In the genomic region with DNA sequence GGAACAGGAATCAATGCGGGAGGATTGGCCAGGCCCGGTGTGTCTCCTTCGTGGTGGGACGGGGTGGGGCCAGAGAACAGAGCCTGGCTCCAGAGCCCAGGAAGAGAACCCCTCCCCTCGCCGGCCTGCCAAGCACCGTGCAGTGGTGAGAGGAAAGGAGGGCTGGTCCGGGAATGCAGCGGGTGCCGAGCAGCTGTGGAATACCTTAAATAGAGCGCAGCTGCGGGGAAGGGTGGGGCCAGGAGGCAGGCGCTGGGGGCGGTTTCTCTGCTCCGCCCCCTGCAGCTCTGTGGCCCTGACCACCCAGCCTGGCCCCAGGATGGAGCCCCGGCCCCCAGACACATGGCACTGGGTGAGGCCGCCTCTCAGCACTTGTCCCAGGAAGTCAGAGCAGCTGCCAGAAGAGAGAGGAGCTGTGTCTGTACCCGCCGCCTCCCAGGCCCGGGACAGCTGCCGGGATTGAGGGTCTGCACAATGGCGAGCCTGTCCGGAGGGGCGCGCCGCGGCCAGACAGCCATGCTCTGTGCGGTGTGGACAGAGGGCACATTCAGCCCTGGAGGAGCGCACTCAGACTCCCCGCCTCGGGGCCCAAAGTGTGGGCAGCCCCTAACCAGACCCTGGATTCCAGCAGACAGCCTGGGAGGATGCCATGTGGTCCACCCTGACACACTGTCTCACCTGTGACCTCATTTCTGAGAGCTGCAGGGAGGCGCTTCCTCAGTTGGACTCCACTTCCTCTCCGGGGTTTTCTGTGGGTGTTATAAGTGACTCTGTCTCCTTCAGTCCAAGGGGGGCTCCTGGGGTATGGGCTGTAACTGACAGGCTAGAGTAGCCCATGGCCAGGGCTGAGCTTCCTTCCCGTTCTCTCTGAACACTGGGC, we compare ENCODE assay signal across 8 cellular contexts.
DNase-seq lines count a peak whose midpoint lies in the region; ATAC-seq, FAIRE-seq and TF ChIP-seq lines count a peak whose summit lies in the region.

No MANE protein-coding gene starts in this region.

- peak overlapping the region; percentile 84 to 94 for H3K27ac Mint-ChIP-seq in effector memory CD8-positive, alpha-beta T cell
- H3K27ac Mint-ChIP-seq in naive B cell, result peak overlapping the region in 5 of 6 donors; percentile 69 to 96 (median 93)

- no peak for TF ChIP-seq CTCF in A549 (IDR thresholded peaks at IDR 0.05)
- TF ChIP-seq CTCF in OCI-LY7 (conservative IDR thresholded peaks at IDR 0.05; ENCODE audit: low read length), result no peak

- peaks cover 61 to 75% of the 10 kb centered on the region in 2 donors for H3K4me1 Mint-ChIP-seq in effector memory CD8-positive, alpha-beta T cell (ENCODE audit: low read depth in 2 of 2)
- peaks cover 61 to 85% (median 80%) of the 10 kb centered on the region in 3 donors for H3K4me1 Mint-ChIP-seq in naive B cell

- H3K27me3 Mint-ChIP-seq in effector memory CD8-positive, alpha-beta T cell, result no peaks in the 10 kb centered on the region
- H3K27me3 Mint-ChIP-seq in naive B cell, result no peaks in the 10 kb centered on the region

- BruUV-seq in OCI-LY7 (replicated peaks; lab: Mats Ljungman, UMichigan), result no TSS peak

- WGBS in A549 (ENCODE audit: missing lambda C conversion rate), result 85% methylated on average over 19 of the region's 34 CpGs

- intact Hi-C loops in OCI-LY7 (cut with micrococcal nuclease; ENCODE audit: unreplicated experiment), result loop anchor here (10.0 kb wide), 1 partner anchor 265 kb away; the partner anchor contains the start of gene SEC14L1

- H3K9me2 ChIP-seq in OCI-LY7 (ENCODE audit: insufficient read depth, low read length), result no peaks in the 10 kb centered on the region

- peak overlapping the region; percentile 58 to 71 for H3K4me3 Mint-ChIP-seq in effector memory CD8-positive, alpha-beta T cell
- H3K4me3 Mint-ChIP-seq in naive B cell, result peak overlapping the region in 7 of 8 donors; percentile 26 to 89 (median 67)

- peaks cover 30% of the 10 kb centered on the region; the same call in 1 of the 2 replicates for H3K79me2 ChIP-seq in OCI-LY7 (ENCODE audit: insufficient read depth, low read depth, low read length)

- TF ChIP-seq RAD21 in A549 (conservative IDR thresholded peaks at IDR 0.05 in 1 of 2, IDR thresholded peaks at IDR 0.05 in 1 of 2), result no peak

- no peak overlapping the region for H2AFZ ChIP-seq in OCI-LY7 (ENCODE audit: low read length)

- FAIRE-seq in A549 (lab: Jason Lieb, UNC) (no peak), GM12891 (lab: Jason Lieb, UNC) (no peak)

- TF ChIP-seq EP300 in A549 (IDR thresholded peaks at IDR 0.05), result no peak

- H4K20me1 ChIP-seq in OCI-LY7 (ENCODE audit: insufficient read depth, low read length), result no peaks in the 10 kb centered on the region

- H3K4me2 ChIP-seq in A549 (no peak overlapping the region), OCI-LY7 (ENCODE audit: low read length) (peak overlapping the region; percentile 71)

- ATAC-seq in A549 (peak; percentile 8 to 17; a peak in 4 of 6 replicates), naive B cell (ENCODE audit: low read depth in 2 of 2) (peak; percentile 32 to 44), HG03432 (IDR thresholded peaks at IDR 0.05; ENCODE audit: unreplicated experiment) (no peak)
- ATAC-seq in effector memory CD8-positive, alpha-beta T cell (replicated peaks), result peak; percentile 75

- no peak for TF ChIP-seq POLR2A in A549 (IDR thresholded peaks at IDR 0.05; ENCODE audit: low read length)
- no peak for TF ChIP-seq POLR2A in GM12891 (IDR thresholded peaks at IDR 0.05; ENCODE audit: low read depth, low read length)

- H3K36me3 ChIP-seq in OCI-LY7 (ENCODE audit: insufficient read depth, low read length), result peaks cover 14% of the 10 kb centered on the region

- peak overlapping the region; percentile 53 to 70; a peak in 4 of 6 replicates for H3K27ac ChIP-seq in A549
- H3K27ac ChIP-seq in OCI-LY7 (ENCODE audit: low read depth, low read length, poor library complexity, severe bottlenecking), result peak overlapping the region; percentile 90

- peaks cover 29% of the 10 kb centered on the region for H3K36me3 Mint-ChIP-seq in effector memory CD8-positive, alpha-beta T cell (ENCODE audit: insufficient read depth)
- peaks cover 0 to 4% of the 10 kb centered on the region in 2 donors for H3K36me3 Mint-ChIP-seq in naive B cell

- CTCF ChIA-PET in A549 (lab: Yijun Ruan, JAX), result interaction anchor here (0.6 to 4.9 kb wide), 8 partner anchors 9 to 85 kb away, joined by 3 to 20 read pairs (median 6); no protein-coding TSS in a partner anchor
- CTCF ChIA-PET in OCI-LY7 (lab: Charles Lee; ENCODE audit: unreplicated experiment), result interaction anchor here (0.5 to 1.8 kb wide), 4 partner anchors 9 to 62 kb away, joined by 3 to 6 read pairs (median 3); no protein-coding TSS in a partner anchor

- no peak for DNase-seq in A549 (ENCODE audit: low read depth in 1 of 2, low spot score in 1 of 2)
- DNase-seq in OCI-LY7 (ENCODE audit: low spot score), result peak; percentile 77
- DNase-seq in effector memory CD8-positive, alpha-beta T cell, result peak; percentile 55 to 59 (median 58)
- peak; percentile 51 for DNase-seq in naive B cell
- no peak for DNase-seq in D341Med (ENCODE audit: low spot score)
- DNase-seq in cerebellar cortex (ENCODE audit: low spot score), result no peak
- DNase-seq in GM12891 (ENCODE audit: insufficient read length, low spot score), result no peak

- no peaks in the 10 kb centered on the region for H3K9me3 Mint-ChIP-seq in effector memory CD8-positive, alpha-beta T cell
- H3K9me3 Mint-ChIP-seq in naive B cell, result peaks cover 0 to 6% (median 0%) of the 10 kb centered on the region in 7 donors

- POLR2A ChIA-PET in A549 (lab: Yijun Ruan, JAX) (no interaction called here), OCI-LY7 (lab: Charles Lee) (interaction anchor here (1.1 to 5.1 kb wide), 5 partner anchors 9 to 40 kb away, joined by 4 to 29 read pairs (median 6); no protein-coding TSS in a partner anchor)

- H3K4me1 ChIP-seq in A549 (peaks cover 76% of the 10 kb centered on the region), OCI-LY7 (ENCODE audit: insufficient read depth, low read length, poor library complexity, severe bottlenecking) (peaks cover 91% of the 10 kb centered on the region)

- H3K9me3 ChIP-seq in A549, result no peaks in the 10 kb centered on the region
- H3K9me3 ChIP-seq in OCI-LY7 (ENCODE audit: low read length), result no peaks in the 10 kb centered on the region

- no peak overlapping the region for H3K4me3 ChIP-seq in A549
- H3K4me3 ChIP-seq in OCI-LY7 (ENCODE audit: low read depth, low read length, poor library complexity, severe bottlenecking), result peak overlapping the region; percentile 39

TF ChIP-seq in A549, 52 proteins besides CTCF, POLR2A, EP300 and RAD21:
- TF ChIP-seq RCOR1 (IDR thresholded peaks at IDR 0.05; ENCODE audit: low read depth, low read length), result no peak

TF ChIP-seq in GM12891, 5 proteins besides CTCF, POLR2A, EP300 and RAD21:
- TF ChIP-seq POU2F2 (IDR thresholded peaks at IDR 0.05; ENCODE audit: low read depth, low read length) (no peak), PAX5 (IDR thresholded peaks at IDR 0.05; ENCODE audit: insufficient read depth, low read length, severe bottlenecking) (no peak), POLR2AphosphoS5 (IDR thresholded peaks at IDR 0.05; ENCODE audit: low read depth, low read length) (no peak), TAF1 (IDR thresholded peaks at IDR 0.05; ENCODE audit: low read depth, low read length) (no peak), SPI1 (IDR thresholded peaks at IDR 0.05; ENCODE audit: low read depth, low read length) (no peak)

Comparison
In these comparisons a context has a peak if more than half of its experiments do, and no peak if none do; other contexts are left out.
1. DNase-seq: peak in OCI-LY7 (single experiment), effector memory CD8-positive, alpha-beta T cell (3 of 3) and naive B cell (single experiment); none in A549 (0 of 2), D341Med (single experiment), cerebellar cortex (single experiment) and GM12891 (single experiment).